Comparison of ENCODE assay signal across 1 cellular context in the genomic region with DNA sequence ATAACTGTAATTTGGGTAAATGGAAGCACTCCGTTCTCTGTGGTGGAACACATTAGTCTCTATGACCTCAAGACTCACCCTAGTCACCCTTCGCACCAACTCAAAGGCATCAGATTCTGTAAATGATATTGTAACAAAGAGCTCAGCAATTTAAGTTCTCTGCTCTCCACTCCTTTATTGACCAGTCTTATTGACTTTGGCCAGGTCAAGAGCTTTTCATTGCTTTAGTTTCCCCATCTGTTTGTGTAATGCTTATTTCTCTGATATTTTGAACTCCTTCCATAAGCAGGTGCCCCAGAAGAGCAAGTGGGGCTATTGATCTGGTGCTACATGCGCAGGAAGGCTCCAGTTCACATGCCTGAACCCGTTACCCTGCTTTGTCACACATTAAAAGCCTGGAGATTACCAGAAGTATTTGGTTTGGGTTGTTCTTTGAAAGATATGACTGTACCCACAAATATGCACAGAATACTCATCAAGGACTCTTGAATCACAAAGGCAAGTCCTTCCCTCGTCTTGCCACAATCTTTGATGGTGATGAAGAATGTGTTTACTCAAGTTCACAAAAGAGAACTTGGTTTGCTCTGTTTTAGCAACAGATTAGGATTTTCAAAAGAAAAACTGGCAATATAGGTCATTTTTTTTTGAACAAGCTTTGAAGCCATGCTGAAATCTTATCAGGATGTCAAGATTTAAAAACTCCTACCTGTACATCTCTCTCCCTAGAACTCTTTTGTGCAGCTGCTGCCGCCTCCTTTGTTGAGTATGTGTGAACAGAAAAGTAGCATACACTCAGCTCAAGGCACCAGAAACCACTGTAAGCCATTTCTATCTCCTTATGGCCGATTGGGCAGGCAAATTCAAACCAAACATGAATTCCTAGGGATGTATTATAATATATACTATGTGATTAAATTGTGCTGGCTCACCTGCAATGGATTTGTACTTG.
A peak's percentile ranks its signal among the peaks of the same experiment; 100 is the strongest.
TF ChIP-seq lines count a peak whose summit lies in the region.

No MANE protein-coding gene starts in this region.

TF ChIP-seq in HepG2, 621 proteins besides CTCF, POLR2A, EP300 and RAD21 (continued from another document and continues in another):
- TF ChIP-seq, protein P1, sequence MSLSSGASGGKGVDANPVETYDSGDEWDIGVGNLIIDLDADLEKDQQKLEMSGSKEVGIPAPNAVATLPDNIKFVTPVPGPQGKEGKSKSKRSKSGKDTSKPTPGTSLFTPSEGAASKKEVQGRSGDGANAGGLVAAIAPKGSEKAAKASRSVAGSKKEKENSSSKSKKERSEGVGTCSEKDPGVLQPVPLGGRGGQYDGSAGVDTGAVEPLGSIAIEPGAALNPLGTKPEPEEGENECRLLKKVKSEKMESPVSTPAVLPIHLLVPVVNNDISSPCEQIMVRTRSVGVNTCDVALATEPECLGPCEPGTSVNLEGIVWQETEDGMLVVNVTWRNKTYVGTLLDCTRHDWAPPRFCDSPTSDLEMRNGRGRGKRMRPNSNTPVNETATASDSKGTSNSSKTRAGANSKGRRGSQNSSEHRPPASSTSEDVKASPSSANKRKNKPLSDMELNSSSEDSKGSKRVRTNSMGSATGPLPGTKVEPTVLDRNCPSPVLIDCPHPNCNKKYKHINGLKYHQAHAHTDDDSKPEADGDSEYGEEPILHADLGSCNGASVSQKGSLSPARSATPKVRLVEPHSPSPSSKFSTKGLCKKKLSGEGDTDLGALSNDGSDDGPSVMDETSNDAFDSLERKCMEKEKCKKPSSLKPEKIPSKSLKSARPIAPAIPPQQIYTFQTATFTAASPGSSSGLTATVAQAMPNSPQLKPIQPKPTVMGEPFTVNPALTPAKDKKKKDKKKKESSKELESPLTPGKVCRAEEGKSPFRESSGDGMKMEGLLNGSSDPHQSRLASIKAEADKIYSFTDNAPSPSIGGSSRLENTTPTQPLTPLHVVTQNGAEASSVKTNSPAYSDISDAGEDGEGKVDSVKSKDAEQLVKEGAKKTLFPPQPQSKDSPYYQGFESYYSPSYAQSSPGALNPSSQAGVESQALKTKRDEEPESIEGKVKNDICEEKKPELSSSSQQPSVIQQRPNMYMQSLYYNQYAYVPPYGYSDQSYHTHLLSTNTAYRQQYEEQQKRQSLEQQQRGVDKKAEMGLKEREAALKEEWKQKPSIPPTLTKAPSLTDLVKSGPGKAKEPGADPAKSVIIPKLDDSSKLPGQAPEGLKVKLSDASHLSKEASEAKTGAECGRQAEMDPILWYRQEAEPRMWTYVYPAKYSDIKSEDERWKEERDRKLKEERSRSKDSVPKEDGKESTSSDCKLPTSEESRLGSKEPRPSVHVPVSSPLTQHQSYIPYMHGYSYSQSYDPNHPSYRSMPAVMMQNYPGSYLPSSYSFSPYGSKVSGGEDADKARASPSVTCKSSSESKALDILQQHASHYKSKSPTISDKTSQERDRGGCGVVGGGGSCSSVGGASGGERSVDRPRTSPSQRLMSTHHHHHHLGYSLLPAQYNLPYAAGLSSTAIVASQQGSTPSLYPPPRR (CRISPR knock-in tag; IDR thresholded peaks at IDR 0.05; ENCODE audit: borderline replicate concordance) = peak; percentile 88
- TF ChIP-seq, protein P2, sequence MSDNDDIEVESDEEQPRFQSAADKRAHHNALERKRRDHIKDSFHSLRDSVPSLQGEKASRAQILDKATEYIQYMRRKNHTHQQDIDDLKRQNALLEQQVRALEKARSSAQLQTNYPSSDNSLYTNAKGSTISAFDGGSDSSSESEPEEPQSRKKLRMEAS (IDR thresholded peaks at IDR 0.05) = peak; percentile 75
- TF ChIP-seq ZNF331 (CRISPR knock-in tag; IDR thresholded peaks at IDR 0.05) (peak; percentile 46; the same call in 1 of the 2 replicates), ISL2 (CRISPR knock-in tag; IDR thresholded peaks at IDR 0.05) (peak; percentile 97), FOSL2 (CRISPR knock-in tag; IDR thresholded peaks at IDR 0.05) (peak; percentile 95), ZNF468 (CRISPR knock-in tag; IDR thresholded peaks at IDR 0.05) (no peak), PHF21A (CRISPR knock-in tag; IDR thresholded peaks at IDR 0.05) (peak; percentile 61; the same call in 1 of the 2 replicates), SAP130 (CRISPR knock-in tag; IDR thresholded peaks at IDR 0.05; ENCODE audit: low read depth) (no peak), NFRKB (IDR thresholded peaks at IDR 0.05) (no peak), ZNF792 (CRISPR knock-in tag; IDR thresholded peaks at IDR 0.05) (no peak), ZNF329 (CRISPR knock-in tag; IDR thresholded peaks at IDR 0.05; ENCODE audit: low read depth) (0 out of 2 replicates have a peak, but pooled peaks have one; percentile 33), TEAD3 (CRISPR knock-in tag; optimal IDR thresholded peaks at IDR 0.05; ENCODE audit: borderline replicate concordance) (peak; percentile 78), ZFP62 (CRISPR knock-in tag; IDR thresholded peaks at IDR 0.05) (no peak), ZNF614 (CRISPR knock-in tag; IDR thresholded peaks at IDR 0.05; ENCODE audit: borderline replicate concordance) (0 out of 2 replicates have a peak, but pooled peaks have one; percentile 8), ZNF572 (CRISPR knock-in tag; IDR thresholded peaks at IDR 0.05) (no peak), ONECUT2 (CRISPR knock-in tag; IDR thresholded peaks at IDR 0.05) (peak; percentile 94), MXD4 (CRISPR knock-in tag; IDR thresholded peaks at IDR 0.05) (0 out of 2 replicates have a peak, but pooled peaks have one; percentile 25), ZBTB38 (CRISPR knock-in tag; IDR thresholded peaks at IDR 0.05) (no peak), MTF1 (CRISPR knock-in tag; IDR thresholded peaks at IDR 0.05) (no peak), ZNF746 (CRISPR knock-in tag; IDR thresholded peaks at IDR 0.05) (peak; percentile 31; the same call in 1 of the 2 replicates), NR2F2 (IDR thresholded peaks at IDR 0.05; ENCODE audit: borderline replicate concordance, low read depth) (peak; percentile 96), ZNF616 (CRISPR knock-in tag; IDR thresholded peaks at IDR 0.05; ENCODE audit: low read depth) (no peak), ZEB1 (IDR thresholded peaks at IDR 0.05; ENCODE audit: insufficient replicate concordance, low read depth) (peak; percentile 61), ZNF644 (CRISPR knock-in tag; IDR thresholded peaks at IDR 0.05; ENCODE audit: low read depth) (0 out of 2 replicates have a peak, but pooled peaks have one; percentile 41), ZMYM3 (CRISPR knock-in tag; IDR thresholded peaks at IDR 0.05) (0 out of 2 replicates have a peak, but pooled peaks have one; percentile 24), RXRA (CRISPR knock-in tag; IDR thresholded peaks at IDR 0.05) (peak; percentile 87; the same call in 1 of the 2 replicates), HMG20A (CRISPR knock-in tag; IDR thresholded peaks at IDR 0.05; ENCODE audit: borderline replicate concordance) (peak; percentile 70), HNF4G (IDR thresholded peaks at IDR 0.05; ENCODE audit: borderline replicate concordance, low read depth, low read length) (peak; percentile 66), HNF4G (CRISPR knock-in tag; IDR thresholded peaks at IDR 0.05; ENCODE audit: borderline replicate concordance, low read depth) (no peak), GATA4 (IDR thresholded peaks at IDR 0.05; ENCODE audit: borderline replicate concordance, low read depth) (peak; percentile 73; the same call in 1 of the 2 replicates), ZNF652 (CRISPR knock-in tag; IDR thresholded peaks at IDR 0.05; ENCODE audit: borderline replicate concordance, low read depth) (no peak), KLF15 (CRISPR knock-in tag; IDR thresholded peaks at IDR 0.05; ENCODE audit: borderline replicate concordance) (no peak), ZNF557 (CRISPR knock-in tag; IDR thresholded peaks at IDR 0.05) (peak; percentile 28; the same call in 1 of the 2 replicates)
- TF ChIP-seq, protein P3, sequence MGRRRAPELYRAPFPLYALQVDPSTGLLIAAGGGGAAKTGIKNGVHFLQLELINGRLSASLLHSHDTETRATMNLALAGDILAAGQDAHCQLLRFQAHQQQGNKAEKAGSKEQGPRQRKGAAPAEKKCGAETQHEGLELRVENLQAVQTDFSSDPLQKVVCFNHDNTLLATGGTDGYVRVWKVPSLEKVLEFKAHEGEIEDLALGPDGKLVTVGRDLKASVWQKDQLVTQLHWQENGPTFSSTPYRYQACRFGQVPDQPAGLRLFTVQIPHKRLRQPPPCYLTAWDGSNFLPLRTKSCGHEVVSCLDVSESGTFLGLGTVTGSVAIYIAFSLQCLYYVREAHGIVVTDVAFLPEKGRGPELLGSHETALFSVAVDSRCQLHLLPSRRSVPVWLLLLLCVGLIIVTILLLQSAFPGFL (CRISPR knock-in tag; IDR thresholded peaks at IDR 0.05) = no peak
- TF ChIP-seq, protein P4, sequence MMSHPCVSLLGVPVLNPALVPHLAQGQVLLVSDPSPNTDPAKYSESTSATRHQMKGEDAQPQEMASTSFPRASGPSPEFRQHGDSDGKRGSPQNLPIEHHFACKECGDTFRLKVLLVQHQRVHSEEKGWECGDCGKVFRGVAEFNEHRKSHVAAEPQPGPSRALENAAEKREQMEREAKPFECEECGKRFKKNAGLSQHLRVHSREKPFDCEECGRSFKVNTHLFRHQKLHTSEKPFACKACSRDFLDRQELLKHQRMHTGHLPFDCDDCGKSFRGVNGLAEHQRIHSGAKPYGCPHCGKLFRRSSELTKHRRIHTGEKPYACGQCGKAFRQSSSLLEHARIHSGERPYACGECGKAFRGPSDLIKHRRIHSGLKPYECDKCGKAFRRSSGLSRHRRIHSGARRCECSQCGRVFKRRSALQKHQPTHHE (CRISPR knock-in tag; IDR thresholded peaks at IDR 0.05; ENCODE audit: borderline replicate concordance) = no peak; the same call in 1 of the 2 replicates
- TF ChIP-seq, protein P5, sequence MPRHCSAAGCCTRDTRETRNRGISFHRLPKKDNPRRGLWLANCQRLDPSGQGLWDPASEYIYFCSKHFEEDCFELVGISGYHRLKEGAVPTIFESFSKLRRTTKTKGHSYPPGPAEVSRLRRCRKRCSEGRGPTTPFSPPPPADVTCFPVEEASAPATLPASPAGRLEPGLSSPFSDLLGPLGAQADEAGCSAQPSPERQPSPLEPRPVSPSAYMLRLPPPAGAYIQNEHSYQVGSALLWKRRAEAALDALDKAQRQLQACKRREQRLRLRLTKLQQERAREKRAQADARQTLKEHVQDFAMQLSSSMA (CRISPR knock-in tag; IDR thresholded peaks at IDR 0.05) = no peak
- TF ChIP-seq, protein P6, sequence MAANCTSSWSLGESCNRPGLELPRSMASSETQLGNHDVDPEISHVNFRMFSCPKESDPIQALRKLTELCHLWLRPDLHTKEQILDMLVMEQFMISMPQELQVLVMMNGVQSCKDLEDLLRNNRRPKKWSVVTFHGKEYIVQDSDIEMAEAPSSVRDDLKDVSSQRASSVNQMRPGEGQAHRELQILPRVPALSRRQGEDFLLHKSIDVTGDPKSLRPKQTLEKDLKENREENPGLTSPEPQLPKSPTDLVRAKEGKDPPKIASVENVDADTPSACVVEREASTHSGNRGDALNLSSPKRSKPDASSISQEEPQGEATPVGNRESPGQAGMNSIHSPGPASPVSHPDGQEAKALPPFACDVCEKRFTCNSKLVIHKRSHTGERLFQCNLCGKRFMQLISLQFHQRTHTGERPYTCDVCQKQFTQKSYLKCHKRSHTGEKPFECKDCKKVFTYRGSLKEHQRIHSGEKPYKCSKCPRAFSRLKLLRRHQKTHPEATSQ (CRISPR knock-in tag; IDR thresholded peaks at IDR 0.05; ENCODE audit: borderline replicate concordance) = peak; percentile 70; the same call in 1 of the 2 replicates
- TF ChIP-seq, protein P7, sequence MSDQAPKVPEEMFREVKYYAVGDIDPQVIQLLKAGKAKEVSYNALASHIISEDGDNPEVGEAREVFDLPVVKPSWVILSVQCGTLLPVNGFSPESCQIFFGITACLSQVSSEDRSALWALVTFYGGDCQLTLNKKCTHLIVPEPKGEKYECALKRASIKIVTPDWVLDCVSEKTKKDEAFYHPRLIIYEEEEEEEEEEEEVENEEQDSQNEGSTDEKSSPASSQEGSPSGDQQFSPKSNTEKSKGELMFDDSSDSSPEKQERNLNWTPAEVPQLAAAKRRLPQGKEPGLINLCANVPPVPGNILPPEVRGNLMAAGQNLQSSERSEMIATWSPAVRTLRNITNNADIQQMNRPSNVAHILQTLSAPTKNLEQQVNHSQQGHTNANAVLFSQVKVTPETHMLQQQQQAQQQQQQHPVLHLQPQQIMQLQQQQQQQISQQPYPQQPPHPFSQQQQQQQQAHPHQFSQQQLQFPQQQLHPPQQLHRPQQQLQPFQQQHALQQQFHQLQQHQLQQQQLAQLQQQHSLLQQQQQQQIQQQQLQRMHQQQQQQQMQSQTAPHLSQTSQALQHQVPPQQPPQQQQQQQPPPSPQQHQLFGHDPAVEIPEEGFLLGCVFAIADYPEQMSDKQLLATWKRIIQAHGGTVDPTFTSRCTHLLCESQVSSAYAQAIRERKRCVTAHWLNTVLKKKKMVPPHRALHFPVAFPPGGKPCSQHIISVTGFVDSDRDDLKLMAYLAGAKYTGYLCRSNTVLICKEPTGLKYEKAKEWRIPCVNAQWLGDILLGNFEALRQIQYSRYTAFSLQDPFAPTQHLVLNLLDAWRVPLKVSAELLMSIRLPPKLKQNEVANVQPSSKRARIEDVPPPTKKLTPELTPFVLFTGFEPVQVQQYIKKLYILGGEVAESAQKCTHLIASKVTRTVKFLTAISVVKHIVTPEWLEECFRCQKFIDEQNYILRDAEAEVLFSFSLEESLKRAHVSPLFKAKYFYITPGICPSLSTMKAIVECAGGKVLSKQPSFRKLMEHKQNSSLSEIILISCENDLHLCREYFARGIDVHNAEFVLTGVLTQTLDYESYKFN (CRISPR knock-in tag; conservative IDR thresholded peaks at IDR 0.05) = peak; percentile 88
- TF ChIP-seq, protein P8, sequence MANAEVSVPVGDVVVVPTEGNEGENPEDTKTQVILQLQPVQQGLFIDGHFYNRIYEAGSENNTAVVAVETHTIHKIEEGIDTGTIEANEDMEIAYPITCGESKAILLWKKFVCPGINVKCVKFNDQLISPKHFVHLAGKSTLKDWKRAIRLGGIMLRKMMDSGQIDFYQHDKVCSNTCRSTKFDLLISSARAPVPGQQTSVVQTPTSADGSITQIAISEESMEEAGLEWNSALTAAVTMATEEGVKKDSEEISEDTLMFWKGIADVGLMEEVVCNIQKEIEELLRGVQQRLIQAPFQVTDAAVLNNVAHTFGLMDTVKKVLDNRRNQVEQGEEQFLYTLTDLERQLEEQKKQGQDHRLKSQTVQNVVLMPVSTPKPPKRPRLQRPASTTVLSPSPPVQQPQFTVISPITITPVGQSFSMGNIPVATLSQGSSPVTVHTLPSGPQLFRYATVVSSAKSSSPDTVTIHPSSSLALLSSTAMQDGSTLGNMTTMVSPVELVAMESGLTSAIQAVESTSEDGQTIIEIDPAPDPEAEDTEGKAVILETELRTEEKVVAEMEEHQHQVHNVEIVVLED (CRISPR knock-in tag; IDR thresholded peaks at IDR 0.05; ENCODE audit: borderline replicate concordance) = peak; percentile 39; the same call in 1 of the 2 replicates
- TF ChIP-seq, protein P9, sequence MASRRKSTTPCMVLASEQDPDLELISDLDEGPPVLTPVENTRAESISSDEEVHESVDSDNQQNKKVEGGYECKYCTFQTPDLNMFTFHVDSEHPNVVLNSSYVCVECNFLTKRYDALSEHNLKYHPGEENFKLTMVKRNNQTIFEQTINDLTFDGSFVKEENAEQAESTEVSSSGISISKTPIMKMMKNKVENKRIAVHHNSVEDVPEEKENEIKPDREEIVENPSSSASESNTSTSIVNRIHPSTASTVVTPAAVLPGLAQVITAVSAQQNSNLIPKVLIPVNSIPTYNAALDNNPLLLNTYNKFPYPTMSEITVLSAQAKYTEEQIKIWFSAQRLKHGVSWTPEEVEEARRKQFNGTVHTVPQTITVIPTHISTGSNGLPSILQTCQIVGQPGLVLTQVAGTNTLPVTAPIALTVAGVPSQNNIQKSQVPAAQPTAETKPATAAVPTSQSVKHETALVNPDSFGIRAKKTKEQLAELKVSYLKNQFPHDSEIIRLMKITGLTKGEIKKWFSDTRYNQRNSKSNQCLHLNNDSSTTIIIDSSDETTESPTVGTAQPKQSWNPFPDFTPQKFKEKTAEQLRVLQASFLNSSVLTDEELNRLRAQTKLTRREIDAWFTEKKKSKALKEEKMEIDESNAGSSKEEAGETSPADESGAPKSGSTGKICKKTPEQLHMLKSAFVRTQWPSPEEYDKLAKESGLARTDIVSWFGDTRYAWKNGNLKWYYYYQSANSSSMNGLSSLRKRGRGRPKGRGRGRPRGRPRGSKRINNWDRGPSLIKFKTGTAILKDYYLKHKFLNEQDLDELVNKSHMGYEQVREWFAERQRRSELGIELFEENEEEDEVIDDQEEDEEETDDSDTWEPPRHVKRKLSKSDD (CRISPR knock-in tag; IDR thresholded peaks at IDR 0.05; ENCODE audit: low read depth) = no peak
